Comparison of ENCODE assay signal across 9 cellular contexts in genomic region chr4:185587444-185588161, GRCh38. TPM values are rescaled to one million over a fixed set of nuclear protein-coding genes. Genes with fewer than 3 reads are reported as not detected.
DNase-seq lines count a peak whose midpoint lies in the region; ATAC-seq, FAIRE-seq and TF ChIP-seq lines count a peak whose summit lies in the region.
"Had no signal": no experiment of that assay in that cellular context is flagged by ENCODE, and none has a peak within 500 bp of the region (broad histone marks: within the 10 kb centered on the region; RNA-seq: fewer than 3 reads in every experiment).

No MANE protein-coding gene starts in this region.

- no peak overlapping the region for H3K27ac ChIP-seq in H9 (ENCODE audit: insufficient read length, low read depth, low read length)
- H3K27ac ChIP-seq in GM12878 (ENCODE audit: control insufficient read depth, insufficient read depth): peak overlapping the region; percentile 70
- no peak overlapping the region for H3K27ac ChIP-seq in trophoblast cell (ENCODE audit: low read depth, low read length)

- no peak for TF ChIP-seq RAD21 in GM12878 (IDR thresholded peaks at IDR 0.05; ENCODE audit: insufficient read depth, low read depth, low read length)

- H4K20me1 ChIP-seq in H9 (ENCODE audit: control insufficient read depth, insufficient read depth, insufficient read length) (no peaks in the 10 kb centered on the region), GM12878 (ENCODE audit: control insufficient read depth, insufficient read depth) (no peaks in the 10 kb centered on the region)

- no peaks in the 10 kb centered on the region for H3K9me3 ChIP-seq in H9 (ENCODE audit: control insufficient read depth, low read depth, low read length)
- no peaks in the 10 kb centered on the region for H3K9me3 ChIP-seq in GM12878 (replicated peaks; ENCODE audit: control insufficient read depth, insufficient read depth, low read length)
- peaks cover 2% of the 10 kb centered on the region for H3K9me3 ChIP-seq in trophoblast cell (ENCODE audit: insufficient read depth, low read depth, low read length)
- H3K9me3 ChIP-seq: HAP-1 had no signal

- H3K14ac ChIP-seq in H9 (ENCODE audit: insufficient read depth, low read length) (0 out of 2 replicates have a peak overlapping the region, but pooled peaks have one; percentile 5), trophoblast cell (ENCODE audit: low read length) (no peak overlapping the region)

- peak; percentile 87 for DNase-seq in GM13976 (ENCODE audit: low spot score)
- peak; percentile 91 for DNase-seq in H9
- peak; percentile 70 for DNase-seq in T follicular helper cell (ENCODE audit: low read depth)
- peak; percentile 26 for DNase-seq in GM12878 (ENCODE audit: low read depth, low spot score)
- DNase-seq in trophoblast cell: peak; percentile 97 to 98
- no peak for DNase-seq in superior temporal gyrus (ENCODE audit: extremely low spot score)
- no peak for DNase-seq in AG08395 (ENCODE audit: low spot score)
- DNase-seq in SHP77 treated with DMSO at 0.1 percent for 48 hours (lab: John Stamatoyannopoulos, UW): no peak

- H3K4me2 ChIP-seq in H9 (ENCODE audit: insufficient read depth, insufficient read length, low read length): peak overlapping the region; percentile 87
- H3K4me2 ChIP-seq in GM12878 (ENCODE audit: control insufficient read depth, insufficient read depth): peak overlapping the region; percentile 77
- H3K4me2 ChIP-seq in trophoblast cell (ENCODE audit: low read length): peak overlapping the region; percentile 50

- RAD21 ChIA-PET in GM12878 (lab: Charles Lee; ENCODE audit: unreplicated experiment): no interaction called here

- no peak overlapping the region for H2BK120ac ChIP-seq in H9 (ENCODE audit: low read depth, low read length, poor library complexity, severe bottlenecking)
- no peak overlapping the region for H2BK120ac ChIP-seq in trophoblast cell (ENCODE audit: insufficient read depth, low read length, poor library complexity)

- BruUV-seq in GM12878 (replicated peaks; lab: Mats Ljungman, UMichigan): TSS peak; percentile 89

- in situ Hi-C loops in GM13976 (cut with MboI; ENCODE audit: low sequenced_read_pairs, unreplicated experiment) (loop anchor here (5.0 kb wide), 1 partner anchor 115 kb away; the partner anchor contains the start of gene CCDC110), GM12878 (cut with MboI) (loop anchor here (5.0 kb wide), 1 partner anchor 110 kb away; no protein-coding TSS in a partner anchor)

- H3K23ac ChIP-seq in H9 (ENCODE audit: insufficient read length, low read depth, low read length): no peak overlapping the region
- H3K23ac ChIP-seq in trophoblast cell (ENCODE audit: low read length): no peak overlapping the region

- H3K79me2 ChIP-seq in H9 (ENCODE audit: insufficient read depth, low read length) (no peaks in the 10 kb centered on the region), GM12878 (ENCODE audit: control insufficient read depth, insufficient read depth, low read length) (no peaks in the 10 kb centered on the region), trophoblast cell (ENCODE audit: control insufficient read depth, insufficient read depth, low read length, poor library complexity) (no peaks in the 10 kb centered on the region)

- H4K8ac ChIP-seq in H9 (replicated peaks; ENCODE audit: insufficient read length, low read depth, low read length) (no peak overlapping the region), trophoblast cell (ENCODE audit: low read depth, low read length) (peak overlapping the region; percentile 36)

- H2AFZ ChIP-seq in H9 (ENCODE audit: low read length) (no peak overlapping the region), GM12878 (ENCODE audit: control insufficient read depth, low read depth, low read length) (peak overlapping the region; percentile 84), trophoblast cell (ENCODE audit: insufficient read depth, low read length, poor library complexity) (peak overlapping the region; percentile 30)

- intact Hi-C loops in GM12878 (cut with micrococcal nuclease; ENCODE audit: unreplicated experiment): no loop called here

- H3K27me3 ChIP-seq in H9 (ENCODE audit: insufficient read depth, low read length): no peaks in the 10 kb centered on the region
- no peaks in the 10 kb centered on the region for H3K27me3 ChIP-seq in GM12878 (replicated peaks in 1 of 2; ENCODE audit: control insufficient read depth in 2 of 2, insufficient read depth in 2 of 2, low read length in 1 of 2)
- peaks cover 3% of the 10 kb centered on the region for H3K27me3 ChIP-seq in trophoblast cell (ENCODE audit: insufficient read depth, low read length)

- H2BK5ac ChIP-seq in H9 (ENCODE audit: insufficient read length, low read length): no peak overlapping the region
- H2BK5ac ChIP-seq in trophoblast cell (ENCODE audit: low read depth, low read length, poor library complexity): no peak overlapping the region

- CTCF ChIA-PET in GM12878 (lab: Yijun Ruan, JAX): interaction anchor here (0.7 to 3.3 kb wide), 2 partner anchors 10 to 35 kb away, joined by 3 to 21 read pairs; no protein-coding TSS in a partner anchor

- ATAC-seq in GM12878: peak; percentile 98

- no peak overlapping the region for H3T11ph ChIP-seq in H9 (ENCODE audit: low read length)

- H2AK5ac ChIP-seq in H9 (ENCODE audit: insufficient read length, low read length) (no peak overlapping the region), trophoblast cell (ENCODE audit: low read length) (no peak overlapping the region)

- H4K12ac ChIP-seq in trophoblast cell (ENCODE audit: low read depth, low read length): no peak overlapping the region

- H3K4ac ChIP-seq in H9 (ENCODE audit: low read depth, low read length): no peak overlapping the region
- no peak overlapping the region for H3K4ac ChIP-seq in trophoblast cell (ENCODE audit: low read depth, low read length)

- no CpG with 5 or more reads among the region's 32 CpGs for WGBS in H9 (ENCODE audit: extremely low coverage, insufficient read length, low lambda C conversion rate)
- 18% methylated on average over 32 of the region's 32 CpGs for WGBS in GM12878 (ENCODE audit: insufficient coverage, insufficient replicate concordance, low lambda C conversion rate, missing lambda C conversion rate)
- WGBS in trophoblast cell (ENCODE audit: extremely low coverage, insufficient coverage, insufficient read length): no CpG with 5 or more reads among the region's 32 CpGs

- no peaks in the 10 kb centered on the region for H3K79me1 ChIP-seq in H9 (ENCODE audit: insufficient read depth, low read depth, low read length, poor library complexity, severe bottlenecking)
- H3K79me1 ChIP-seq in trophoblast cell (ENCODE audit: low read length): no peaks in the 10 kb centered on the region

- POLR2A ChIA-PET in GM12878 (lab: Charles Lee): no interaction called here

- H3K4me1 ChIP-seq in H9 (ENCODE audit: insufficient read depth, low read length): peaks cover 5% of the 10 kb centered on the region; the same call in 1 of the 2 replicates
- H3K4me1 ChIP-seq in GM12878 (ENCODE audit: control insufficient read depth, insufficient read depth, low read length): peaks cover 9% of the 10 kb centered on the region
- H3K4me1 ChIP-seq in trophoblast cell (ENCODE audit: control insufficient read depth in 1 of 2, insufficient read depth in 2 of 2, low read length in 2 of 2): peaks cover 8% of the 10 kb centered on the region in 2 experiments

- H3K56ac ChIP-seq in H9 (ENCODE audit: insufficient read length, low read depth, low read length): no peak overlapping the region

- H3K27ac Mint-ChIP-seq in H9: peak overlapping the region; percentile 49 to 97 (median 94); a peak in 5 of 7 replicates

- TF ChIP-seq CTCF in GM13976 (IDR thresholded peaks at IDR 0.05; ENCODE audit: borderline replicate concordance, control extremely low read depth, extremely low read depth, insufficient read depth, missing control alignments) (no peak), H9 (conservative IDR thresholded peaks at IDR 0.05) (no peak), GM12878 (IDR thresholded peaks at IDR 0.05 in 2 of 3, conservative IDR thresholded peaks at IDR 0.05 in 1 of 3; ENCODE audit: control insufficient read depth in 2 of 3, extremely low read depth in 1 of 3, insufficient read depth in 1 of 3, low read depth in 3 of 3, low read length in 3 of 3) (no peak)

- no peaks in the 10 kb centered on the region; a peak in 1 of 7 replicates for H3K36me3 Mint-ChIP-seq in H9 (ENCODE audit: insufficient read depth in 1 of 3, low read depth in 3 of 3)

- H2BK12ac ChIP-seq in H9 (ENCODE audit: insufficient read length, low read depth, low read length): no peak overlapping the region
- no peak overlapping the region for H2BK12ac ChIP-seq in trophoblast cell (ENCODE audit: low read length)

- H2BK20ac ChIP-seq in H9 (ENCODE audit: low read depth, low read length, poor library complexity, severe bottlenecking): no peak overlapping the region

- FAIRE-seq in GM12878 (lab: Jason Lieb, UNC): peak; percentile 56

- H3K36me3 ChIP-seq in GM12878 (ENCODE audit: control insufficient read depth in 2 of 2, insufficient read depth in 2 of 2, low read length in 1 of 2) (no peaks in the 10 kb centered on the region), trophoblast cell (ENCODE audit: control insufficient read depth in 1 of 2, insufficient read depth in 2 of 2, low read length in 2 of 2) (no peaks in the 10 kb centered on the region)
- H3K36me3 ChIP-seq: HAP-1 had no signal

- H3K4me3 ChIP-seq in GM12878 (no peak overlapping the region; the same call in 1 of the 2 replicates), trophoblast cell (ENCODE audit: low read depth, low read length) (no peak overlapping the region)
- H3K4me3 ChIP-seq: HAP-1 had no signal

- H4K5ac ChIP-seq in H9 (ENCODE audit: insufficient read length, low read depth, low read length): no peak overlapping the region

- peak; percentile 59 to 73; a peak in 2 of 4 replicates for TF ChIP-seq EP300 in GM12878 (IDR thresholded peaks at IDR 0.05; ENCODE audit: borderline replicate concordance in 1 of 2, control insufficient read depth in 1 of 2, low read depth in 2 of 2, low read length in 2 of 2)

- SMC1A ChIA-PET in GM12878 (lab: Charles Lee; ENCODE audit: uncharacterized antibody, unreplicated experiment): interaction anchor here (2.6 kb wide), 1 partner anchor 11 kb away, joined by 7 read pairs; no protein-coding TSS in a partner anchor

- peaks cover 3% of the 10 kb centered on the region for H3K23me2 ChIP-seq in H9 (ENCODE audit: insufficient read length, low read depth, low read length, poor library complexity, severe bottlenecking)

- peak overlapping the region; percentile 52 to 65 for H3K4me3 Mint-ChIP-seq in H9

- no peak overlapping the region for H2BK15ac ChIP-seq in H9 (ENCODE audit: low read depth, low read length)

- H3K4me1 Mint-ChIP-seq in H9: peaks cover 71 to 77% of the 10 kb centered on the region in 2 experiments

- H3K9me3 Mint-ChIP-seq in H9: no peaks in the 10 kb centered on the region; a peak in 1 of 5 replicates

- TF ChIP-seq POLR2A in GM12878 (IDR thresholded peaks at IDR 0.05; ENCODE audit: low read depth, low read length): 0 out of 2 replicates have a peak, but pooled peaks have one; percentile 52

- no peak overlapping the region for H3K18ac ChIP-seq in H9 (ENCODE audit: insufficient read length, low read depth, low read length)
- no peak overlapping the region for H3K18ac ChIP-seq in trophoblast cell (ENCODE audit: low read length)

- no peak overlapping the region for H4K91ac ChIP-seq in H9 (ENCODE audit: insufficient read length, low read depth, low read length)
- no peak overlapping the region for H4K91ac ChIP-seq in trophoblast cell (ENCODE audit: low read depth, low read length)

- H3K9ac ChIP-seq in H9 (ENCODE audit: extremely low read depth, insufficient read length, low read length) (no peak overlapping the region), GM12878 (ENCODE audit: control insufficient read depth, insufficient read depth, low read length) (peak overlapping the region; percentile 41; the same call in 1 of the 2 replicates), trophoblast cell (ENCODE audit: low read length) (no peak overlapping the region)

- peaks cover 19% of the 10 kb centered on the region for H3K27me3 Mint-ChIP-seq in H9 (ENCODE audit: low read depth)

RNA-seq across cellular contexts. Expression of gene PDLIM3, which starts 52.3 kb away (rescaled TPM):
- total RNA-seq in H9 (2021) (12.0 and 13.1 TPM in 2 replicates), GM12878 (2014; rRNA removed) (not detected in 2 replicates), GM12878 (2014; rRNA removed; fragmentation: Illumina TruSeq; extraction: Trizol) (not detected in 2 replicates), GM12878 (2021) (not detected in 2 replicates)
- 1.8 and 3.8 TPM in 2 replicates for total RNA-seq in GM12878 (2013; cell fraction: nucleolus; rRNA removed)
- polyA plus RNA-seq in GM12878 (2011; ENCODE audit: low read depth): 0.35 TPM
- polyA plus RNA-seq in GM12878 (2011; rRNA removed) (0.08 and 0.10 TPM in 2 replicates), GM12878 (2014; fragmentation: Illumina TruSeq; extraction: Trizol) (not detected in 2 replicates), GM12878 (2014; fragmentation: Nextera tagmentation; extraction: Ambion mirVana) (under 1 TPM in 1 of 2 experiments, not detected in 1; 0.04 TPM), GM12878 (2014; rRNA removed) (not detected in 2 replicates), GM12878 (2016; fragmentation: Nextera tagmentation; extraction: Ambion mirVana) (under 1 TPM in 1 of 2 experiments, not detected in 1; 0.43 TPM)
- 0.10 and 0.12 TPM in 2 replicates for polyA plus RNA-seq in GM12878 (2011; cell fraction: cytosol; rRNA removed)
- 0.21 TPM in 1 of 2 replicates, not detected in the other for polyA plus RNA-seq in GM12878 (2011; cell fraction: nucleus; rRNA removed)
- 0.48 and 0.50 TPM in 2 replicates for polyA plus RNA-seq in GM12878 (2012)
- 0.10 and 0.15 TPM in 2 replicates for polyA minus RNA-seq in GM12878 (2011; rRNA and poly(A)+ RNA removed)
- polyA minus RNA-seq in GM12878 (2011; cell fraction: cytosol; rRNA and poly(A)+ RNA removed): not detected in 2 replicates
- 0.60 TPM in 1 of 2 replicates, not detected in the other for polyA minus RNA-seq in GM12878 (2011; cell fraction: nucleus; rRNA and poly(A)+ RNA removed)
- 19.2 and 19.5 TPM in 2 replicates for polyA plus RNA-seq in trophoblast cell (2013)

Comparison
In these comparisons a context has a peak if more than half of its experiments do, and no peak if none do; other contexts are left out.
1. DNase-seq: peak in GM13976 (single experiment), H9 (single experiment), T follicular helper cell (single experiment), GM12878 (single experiment) and trophoblast cell (2 of 2); none in superior temporal gyrus (single experiment), AG08395 (single experiment) and SHP77 treated with DMSO at 0.1 percent for 48 hours (single experiment).
2. Peak in every context shown above with its lines, with median percentiles within 50 percentile points of each other: H3K4me2 ChIP-seq.